In the genomic region with DNA sequence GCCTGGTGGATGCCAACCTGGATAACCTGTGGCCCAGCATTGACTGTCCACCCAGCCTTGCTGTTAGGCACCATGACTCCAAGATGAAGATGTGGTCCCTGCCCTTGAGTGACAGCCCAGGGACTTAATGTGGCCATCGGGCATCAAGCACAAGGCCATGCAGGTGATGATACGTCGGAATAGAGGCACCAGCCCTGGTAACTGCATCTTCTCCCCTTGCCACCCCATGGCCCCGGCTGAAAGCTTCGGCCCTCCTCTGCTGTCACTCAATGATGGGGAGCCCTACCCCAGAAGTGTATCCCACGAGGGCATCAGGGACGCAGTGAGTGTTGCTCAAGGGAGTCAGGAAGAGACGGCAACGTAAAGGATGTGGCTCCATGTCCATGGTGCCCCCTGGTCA, we compare ENCODE assay signal across 13 cellular contexts. TPM values are rescaled to one million over a fixed set of nuclear protein-coding genes. Genes with fewer than 3 reads are reported as not detected.
A peak's percentile ranks its signal among the peaks of the same experiment; 100 is the strongest.
DNase-seq lines count a peak whose midpoint lies in the region; ATAC-seq, FAIRE-seq and TF ChIP-seq lines count a peak whose summit lies in the region.
"Had no signal": no experiment of that assay in that cellular context is flagged by ENCODE, and none has a peak within 500 bp of the region (broad histone marks: within the 10 kb centered on the region; RNA-seq: fewer than 3 reads in every experiment).

No MANE protein-coding gene starts in this region.

- CTCF ChIA-PET in activated naive CD4-positive, alpha-beta T cell treated with anti-CD3 and anti-CD28 coated beads, Interleukin-2, amount 10 ng/mL, durations not matched to agents 7 days and 5 days (lab: Charles Lee) = interaction anchor here (0.8 to 12.7 kb wide), 3 partner anchors 16 to 168 kb away, joined by 3 to 164 read pairs (median 14); no protein-coding TSS in a partner anchor

- DNase-seq in activated naive CD4-positive, alpha-beta T cell treated with anti-CD3 and anti-CD28 coated beads, Interleukin-2, amount 10 ng/mL, durations not matched to agents 7 days and 5 days = no peak
- no peak for DNase-seq in activated naive CD4-positive, alpha-beta T cell (lab: John Stamatoyannopoulos, UW)
- DNase-seq in GM12892 (ENCODE audit: insufficient read length) (no peak), pons (ENCODE audit: low spot score) (no peak)
- DNase-seq: activated CD8-positive, alpha-beta memory T cell treated with anti-CD3 and anti-CD28 coated beads, Interleukin-2, amount 50 U/mL, for 48 hours; Kasumi-1; mammary epithelial cell; NCI-H187 treated with DMSO at 0.1 percent for 48 hours; NCI-H774 had no signal

- peaks cover 21% of the 10 kb centered on the region for H3K36me3 Mint-ChIP-seq in activated naive CD4-positive, alpha-beta T cell treated with anti-CD3 and anti-CD28 coated beads, Interleukin-2, amount 10 ng/mL, durations not matched to agents 7 days and 5 days
- peaks cover 47% of the 10 kb centered on the region for H3K36me3 Mint-ChIP-seq in dendritic cell treated with granulocyte-macrophage colony-stimulating factor and Interleukin-4, amounts not matched to agents 40 ng/mL and 50 ng/mL, for 4 days (ENCODE audit: low read depth)
- peaks cover 17% of the 10 kb centered on the region for H3K36me3 Mint-ChIP-seq in stimulated activated memory B cell treated with anti-CD40 and anti-IgM and Interleukin-4, amounts not matched to agents 10 μg/mL and 1 μg/mL and 100 μg/mL, for 72 hours

- H3K4me3 Mint-ChIP-seq in activated naive CD4-positive, alpha-beta T cell treated with anti-CD3 and anti-CD28 coated beads, Interleukin-2, amount 10 ng/mL, durations not matched to agents 7 days and 5 days = peak overlapping the region; percentile 54
- no peak overlapping the region for H3K4me3 Mint-ChIP-seq in dendritic cell treated with granulocyte-macrophage colony-stimulating factor and Interleukin-4, amounts not matched to agents 40 ng/mL and 50 ng/mL, for 4 days
- peak overlapping the region; percentile 41 for H3K4me3 Mint-ChIP-seq in stimulated activated memory B cell treated with anti-CD40 and anti-IgM and Interleukin-4, amounts not matched to agents 10 μg/mL and 1 μg/mL and 100 μg/mL, for 72 hours

- peaks cover 48% of the 10 kb centered on the region for H3K4me1 Mint-ChIP-seq in activated naive CD4-positive, alpha-beta T cell treated with anti-CD3 and anti-CD28 coated beads, Interleukin-2, amount 10 ng/mL, durations not matched to agents 7 days and 5 days
- H3K4me1 Mint-ChIP-seq in dendritic cell treated with granulocyte-macrophage colony-stimulating factor and Interleukin-4, amounts not matched to agents 40 ng/mL and 50 ng/mL, for 4 days (ENCODE audit: low read depth) = peaks cover 39% of the 10 kb centered on the region
- H3K4me1 Mint-ChIP-seq in stimulated activated memory B cell treated with anti-CD40 and anti-IgM and Interleukin-4, amounts not matched to agents 10 μg/mL and 1 μg/mL and 100 μg/mL, for 72 hours = peaks cover 47% of the 10 kb centered on the region

- no peaks in the 10 kb centered on the region for H3K9me3 Mint-ChIP-seq in activated naive CD4-positive, alpha-beta T cell treated with anti-CD3 and anti-CD28 coated beads, Interleukin-2, amount 10 ng/mL, durations not matched to agents 7 days and 5 days
- no peaks in the 10 kb centered on the region for H3K9me3 Mint-ChIP-seq in dendritic cell treated with granulocyte-macrophage colony-stimulating factor and Interleukin-4, amounts not matched to agents 40 ng/mL and 50 ng/mL, for 4 days
- H3K9me3 Mint-ChIP-seq in stimulated activated memory B cell treated with anti-CD40 and anti-IgM and Interleukin-4, amounts not matched to agents 10 μg/mL and 1 μg/mL and 100 μg/mL, for 72 hours = no peaks in the 10 kb centered on the region

- intact Hi-C loops in dendritic cell treated with granulocyte-macrophage colony-stimulating factor and Interleukin-4, amounts not matched to agents 40 ng/mL and 50 ng/mL, for 4 days (cut with micrococcal nuclease) = no loop called here

- no peak for FAIRE-seq in GM12892 (lab: Jason Lieb, UNC)

- 0 out of 2 replicates have a peak, but pooled peaks have one; percentile 10 for TF ChIP-seq POLR2A in Raji (IDR thresholded peaks at IDR 0.05; ENCODE audit: insufficient read depth, low read depth, low read length)
- no peak for TF ChIP-seq POLR2A in GM12892 (IDR thresholded peaks at IDR 0.05; ENCODE audit: low read depth, low read length)

- H3K27me3 Mint-ChIP-seq in activated naive CD4-positive, alpha-beta T cell treated with anti-CD3 and anti-CD28 coated beads, Interleukin-2, amount 10 ng/mL, durations not matched to agents 7 days and 5 days = no peaks in the 10 kb centered on the region
- H3K27me3 Mint-ChIP-seq in dendritic cell treated with granulocyte-macrophage colony-stimulating factor and Interleukin-4, amounts not matched to agents 40 ng/mL and 50 ng/mL, for 4 days = no peaks in the 10 kb centered on the region
- no peaks in the 10 kb centered on the region for H3K27me3 Mint-ChIP-seq in stimulated activated memory B cell treated with anti-CD40 and anti-IgM and Interleukin-4, amounts not matched to agents 10 μg/mL and 1 μg/mL and 100 μg/mL, for 72 hours

- ATAC-seq in stimulated activated memory B cell treated with anti-CD40 and anti-IgM and Interleukin-4, amounts not matched to agents 10 μg/mL and 1 μg/mL and 100 μg/mL, for 72 hours = no peak
- no peak for ATAC-seq in GM21529 (IDR thresholded peaks at IDR 0.05; ENCODE audit: unreplicated experiment)

- peak overlapping the region; percentile 62 for H3K27ac Mint-ChIP-seq in activated naive CD4-positive, alpha-beta T cell treated with anti-CD3 and anti-CD28 coated beads, Interleukin-2, amount 10 ng/mL, durations not matched to agents 7 days and 5 days
- peak overlapping the region; percentile 59 for H3K27ac Mint-ChIP-seq in dendritic cell treated with granulocyte-macrophage colony-stimulating factor and Interleukin-4, amounts not matched to agents 40 ng/mL and 50 ng/mL, for 4 days
- H3K27ac Mint-ChIP-seq in stimulated activated memory B cell treated with anti-CD40 and anti-IgM and Interleukin-4, amounts not matched to agents 10 μg/mL and 1 μg/mL and 100 μg/mL, for 72 hours = no peak overlapping the region

RNA-seq across cellular contexts. Expression of a gene that starts 2.0 kb away (rescaled TPM):
- 33.8 TPM for polyA plus RNA-seq in GM12892 (2012; ENCODE audit: missing spikeins)

RNA-seq across cellular contexts. Expression of a gene that starts 19.8 kb away (rescaled TPM):
- polyA plus RNA-seq in GM12892 (2012; ENCODE audit: missing spikeins) = 4.8 TPM

RNA-seq across cellular contexts. Expression of a gene that starts 24.7 kb away (rescaled TPM):
- polyA plus RNA-seq in GM12892 (2012; ENCODE audit: missing spikeins) = 218 TPM

RNA-seq across cellular contexts. Expression of a gene that starts 41.8 kb away (rescaled TPM):
- polyA plus RNA-seq in GM12892 (2012; ENCODE audit: missing spikeins) = 1.0 TPM

RNA-seq across cellular contexts. Expression of a gene that starts 53.2 kb away (rescaled TPM):
- polyA plus RNA-seq in GM12892 (2012; ENCODE audit: missing spikeins) = 300 TPM
